In genomic region chr3:49903451-49904424, GRCh38 we compare ENCODE assay signal across 8 cellular contexts. TPM values are rescaled to one million over a fixed set of nuclear protein-coding genes. Genes with fewer than 3 reads are reported as not detected.
DNase-seq lines count a peak whose midpoint lies in the region; ATAC-seq and TF ChIP-seq lines count a peak whose summit lies in the region.

Gene MST1R (minus strand): TSS chr3:49903873. CDS start chr3:49903609, 264 bp downstream.

- peaks cover 10% of the 10 kb centered on the region for H3K36me3 Mint-ChIP-seq in Caco-2 (ENCODE audit: insufficient read depth, unreplicated experiment)

- TF ChIP-seq POLR2A in prostate gland (IDR thresholded peaks at IDR 0.05), result peak; percentile 76

- H3K4me1 ChIP-seq in Caco-2 (peaks cover 53% of the 10 kb centered on the region), foreskin keratinocyte (peaks cover 17% of the 10 kb centered on the region), prostate gland (replicated peaks) (peaks cover 6% of the 10 kb centered on the region), urinary bladder (ENCODE audit: insufficient read depth) (no peaks in the 10 kb centered on the region)

- ATAC-seq in GM21825 (IDR thresholded peaks at IDR 0.05; ENCODE audit: unreplicated experiment) (peak; percentile 62), foreskin keratinocyte (peak; percentile 69)

- POLR2A ChIA-PET in Caco-2 (lab: Charles Lee), result interaction anchor here (0.6 kb wide), 1 partner anchor 29 kb away, joined by 4 read pairs; no protein-coding TSS in a partner anchor

- no peaks in the 10 kb centered on the region for H3K27me3 Mint-ChIP-seq in Caco-2 (ENCODE audit: insufficient read depth, unreplicated experiment)

- no peaks in the 10 kb centered on the region for H3K9me3 ChIP-seq in Caco-2
- no peaks in the 10 kb centered on the region for H3K9me3 ChIP-seq in prostate gland

- H3K4me1 Mint-ChIP-seq in Caco-2 (ENCODE audit: low read depth, unreplicated experiment), result peaks cover 7% of the 10 kb centered on the region

- H3K27ac Mint-ChIP-seq in Caco-2 (ENCODE audit: unreplicated experiment), result peak within 1 kb of the TSS; percentile 86

- CTCF ChIA-PET in Caco-2 (lab: Charles Lee), result interaction anchor here (1.1 kb wide), 1 partner anchor 100 kb away, joined by 5 read pairs; the partner anchor contains the start of gene INKA1

- peak; percentile 94 to 95 for DNase-seq in Caco-2
- peak; percentile 77 for DNase-seq in NCI-H748 (lab: John Stamatoyannopoulos, UW; ENCODE audit: unreplicated experiment)
- peak; percentile 90 to 93 for DNase-seq in activated T-cell treated with anti-CD3 and anti-CD28 coated beads, Interleukin-2, amount 50 U/mL, for 48 hours
- peak; percentile 77 to 87 for DNase-seq in foreskin keratinocyte
- DNase-seq in prostate gland (ENCODE audit: low spot score), result peak; percentile 74
- no peak for DNase-seq in middle frontal gyrus (ENCODE audit: extremely low spot score, low spot score)

- H3K36me3 ChIP-seq in Caco-2 (ENCODE audit: control insufficient read depth, insufficient read depth, low read length) (no peaks in the 10 kb centered on the region), prostate gland (no peaks in the 10 kb centered on the region), urinary bladder (ENCODE audit: insufficient read depth) (no peaks in the 10 kb centered on the region)

- peak within 1 kb of the TSS; percentile 40 for H3K4me3 ChIP-seq in Caco-2 (ENCODE audit: low read depth, low read length)
- peak within 1 kb of the TSS; percentile 7 to 17 for H3K4me3 ChIP-seq in prostate gland
- H3K4me3 ChIP-seq in urinary bladder (ENCODE audit: low read depth, low read length), result peak within 1 kb of the TSS; percentile 24

- peak within 1 kb of the TSS; percentile 65 for H3K27ac ChIP-seq in foreskin keratinocyte
- H3K27ac ChIP-seq in prostate gland, result peak within 1 kb of the TSS in 1 of 2 donors; percentile 10
- H3K27ac ChIP-seq in urinary bladder (ENCODE audit: low read depth), result peak within 1 kb of the TSS; percentile 64

- intact Hi-C loops in Caco-2 (cut with micrococcal nuclease; ENCODE audit: unreplicated experiment), result loop anchor here (5.0 kb wide), 1 partner anchor 46 kb away; the partner anchor contains the start of gene TRAIP
- intact Hi-C loops in prostate gland (cut with DNase I), result loop anchor here (2.0 kb wide), 1 partner anchor 101 kb away; the partner anchor contains the start of gene INKA1

- H3K27me3 ChIP-seq in Caco-2 (replicated peaks; ENCODE audit: control insufficient read depth, insufficient read depth, low read length) (no peaks in the 10 kb centered on the region), foreskin keratinocyte (no peaks in the 10 kb centered on the region), prostate gland (replicated peaks; ENCODE audit: insufficient read depth) (no peaks in the 10 kb centered on the region)

- WGBS in prostate gland, result 42% methylated on average over 52 of the region's 65 CpGs
- WGBS in urinary bladder, result 33% methylated on average over 65 of the region's 65 CpGs

- TF ChIP-seq CTCF in Caco-2 (IDR thresholded peaks at IDR 0.05; ENCODE audit: insufficient read depth in 1 of 2, low read depth in 1 of 2, low read length in 1 of 2, severe bottlenecking in 1 of 2, unreplicated experiment in 1 of 2), result no peak
- no peak for TF ChIP-seq CTCF in foreskin keratinocyte (conservative IDR thresholded peaks at IDR 0.05)
- peak in 1 of 4 experiments; percentile 33 for TF ChIP-seq CTCF in prostate gland (IDR thresholded peaks at IDR 0.05)

- no peaks in the 10 kb centered on the region for H3K9me3 Mint-ChIP-seq in Caco-2 (ENCODE audit: unreplicated experiment)

- BruUV-seq in Caco-2 (replicated peaks; lab: Mats Ljungman, UMichigan), result TSS peak; percentile 77

- H3K4me3 Mint-ChIP-seq in Caco-2 (ENCODE audit: unreplicated experiment), result peak within 1 kb of the TSS; percentile 80

RNA-seq across cellular contexts. Expression of gene MST1R, which starts in this region (rescaled TPM):
- total RNA-seq in Caco-2 (2022) (11.8 and 13.6 TPM in 2 replicates), foreskin keratinocyte (95.1 and 98.9 TPM in 2 replicates), prostate gland (1 to 10 TPM; 1.5 to 5.5 TPM), urinary bladder (1.7 TPM)
- polyA plus RNA-seq in foreskin keratinocyte (104 and 120 TPM in 2 replicates), urinary bladder (6.8 TPM)

Comparison
In these comparisons a context has a peak if more than half of its experiments do, and no peak if none do; other contexts are left out.
1. RNA of gene MST1R (polyA plus RNA-seq): 104 to 120 TPM in foreskin keratinocyte; 6.8 TPM in urinary bladder (single experiment); every median in the first group is over 10 times any median in the second.
2. Peak in every context shown above with its lines, with median percentiles within 50 percentile points of each other: H3K4me3 ChIP-seq.